ENCODE assay signal across 8 cellular contexts in genomic region chr2:32034198-32034887, GRCh38. TPM values are rescaled to one million over a fixed set of nuclear protein-coding genes. Genes with fewer than 3 reads are reported as not detected.
DNase-seq lines count a peak whose midpoint lies in the region; ATAC-seq and TF ChIP-seq lines count a peak whose summit lies in the region.
"Not testable (repeated sequence)": the region's sequence is repeated elsewhere in the genome, so short reads cannot be mapped to it uniquely, and the experiment has no call there.

No MANE protein-coding gene starts in this region.

- H3K9ac ChIP-seq in SK-N-SH: not testable (repeated sequence)

- not testable (repeated sequence) for H3F3A ChIP-seq in GM23338 (replicated peaks; ENCODE audit: low read depth); SK-N-SH (replicated peaks; ENCODE audit: insufficient read depth)

- not testable (repeated sequence) for ATAC-seq in GM23338

- H3K36me3 ChIP-seq in GM23338 (ENCODE audit: insufficient read depth): not testable (repeated sequence)
- peaks cover 0 to 46% of the 10 kb centered on the region in 2 experiments for H3K36me3 ChIP-seq in SK-N-SH (replicated peaks in 1 of 2; ENCODE audit: control insufficient read depth in 1 of 2, insufficient read depth in 2 of 2, low read length in 1 of 2)

- H3K4me2 ChIP-seq in GM23338, SK-N-SH: not testable (repeated sequence)

- not testable (repeated sequence) for DNase-seq in CD14-positive monocyte (ENCODE audit: low spot score); GM23338 (ENCODE audit: low spot score); SK-N-SH; epithelial cell of prostate (ENCODE audit: low read depth, low spot score)
- DNase-seq in NAMALWA (ENCODE audit: low spot score) (peak; percentile 43), astrocyte of the hippocampus (ENCODE audit: low read depth, low spot score) (peak; percentile 39), left kidney (ENCODE audit: low read depth, low spot score) (peak; percentile 15), renal cortical epithelial cell (ENCODE audit: low read depth) (peak; percentile 70)

- not testable (repeated sequence) for H2AFZ ChIP-seq in GM23338; SK-N-SH (ENCODE audit: low read depth)

- TF ChIP-seq RAD21 in SK-N-SH (IDR thresholded peaks at IDR 0.05; ENCODE audit: low read length): not testable (repeated sequence)

- peak overlapping the region; percentile 6; the same call in 1 of the 2 replicates for H3K27ac ChIP-seq in GM23338 (ENCODE audit: low read depth)
- peak overlapping the region in 1 of 2 experiments; percentile 7; a peak in 1 of 4 replicates for H3K27ac ChIP-seq in SK-N-SH (ENCODE audit: low read depth in 2 of 2, low read length in 1 of 2)
- peak overlapping the region; percentile 36 for H3K27ac ChIP-seq in epithelial cell of prostate

- not testable (repeated sequence) for H3K27me3 ChIP-seq in GM23338 (ENCODE audit: insufficient read depth); SK-N-SH (ENCODE audit: insufficient read depth)

- peaks cover 96% of the 10 kb centered on the region for H3K79me2 ChIP-seq in GM23338 (replicated peaks; ENCODE audit: insufficient read depth)
- H3K79me2 ChIP-seq in SK-N-SH (ENCODE audit: insufficient read depth): peaks cover 87% of the 10 kb centered on the region

- intact Hi-C loops in CD14-positive monocyte (cut with micrococcal nuclease): not testable (repeated sequence)

- TF ChIP-seq CTCF in CD14-positive monocyte (IDR thresholded peaks at IDR 0.05); GM23338 (conservative IDR thresholded peaks at IDR 0.05; ENCODE audit: low read depth in 2 of 2); SK-N-SH (IDR thresholded peaks at IDR 0.05): not testable (repeated sequence)

- not testable (repeated sequence) for H3K9me3 Mint-ChIP-seq in CD14-positive monocyte, GM23338

- peaks cover 18% of the 10 kb centered on the region for H3K4me1 Mint-ChIP-seq in CD14-positive monocyte
- not testable (repeated sequence) for H3K4me1 Mint-ChIP-seq in GM23338

- not testable (repeated sequence) for H3K9me2 ChIP-seq in GM23338 (ENCODE audit: insufficient read depth); SK-N-SH

- CTCF ChIA-PET in SK-N-SH (lab: Yijun Ruan, JAX): not testable (repeated sequence)

- 87% methylated on average over 8 of the region's 8 CpGs for WGBS in SK-N-SH (ENCODE audit: low lambda C conversion rate)

- H3K9me3 ChIP-seq in SK-N-SH: not testable (repeated sequence)

- not testable (repeated sequence) for H3K27me3 Mint-ChIP-seq in CD14-positive monocyte (ENCODE audit: low read depth in 3 of 3); GM23338 (ENCODE audit: insufficient read depth, low read depth, poor library complexity)

- not testable (repeated sequence) for H3K4me3 ChIP-seq in GM23338; SK-N-SH (ENCODE audit: low read depth in 2 of 2, low read length in 1 of 2)

- not testable (repeated sequence) for H3K4me3 Mint-ChIP-seq in CD14-positive monocyte, GM23338

- POLR2A ChIA-PET in SK-N-SH (lab: Yijun Ruan, JAX): not testable (repeated sequence)

- H3K36me3 Mint-ChIP-seq in CD14-positive monocyte (peaks cover 23 to 54% of the 10 kb centered on the region in 2 donors), GM23338 (ENCODE audit: low read depth) (peaks cover 42% of the 10 kb centered on the region)

- not testable (repeated sequence) for TF ChIP-seq EP300 in SK-N-SH (IDR thresholded peaks at IDR 0.05; ENCODE audit: borderline replicate concordance in 1 of 2, low read depth in 1 of 2, low read length in 1 of 2)

- not testable (repeated sequence) for H3K4me1 ChIP-seq in GM23338 (ENCODE audit: insufficient read depth); SK-N-SH (ENCODE audit: control insufficient read depth in 1 of 2, insufficient read depth in 2 of 2, low read depth in 1 of 2, low read length in 1 of 2)

- H3K27ac Mint-ChIP-seq in CD14-positive monocyte: peak overlapping the region in 4 of 7 donors; percentile 3 to 63 (median 36)
- H3K27ac Mint-ChIP-seq in GM23338: not testable (repeated sequence)

- H4K20me1 ChIP-seq in GM23338 (replicated peaks; ENCODE audit: insufficient read depth): peaks cover 14% of the 10 kb centered on the region
- H4K20me1 ChIP-seq in SK-N-SH (ENCODE audit: insufficient read depth): not testable (repeated sequence)

TF ChIP-seq in SK-N-SH, 30 proteins besides CTCF, POLR2A, EP300 and RAD21:
- TF ChIP-seq TCF12 (IDR thresholded peaks at IDR 0.05): peak; percentile 26; the same call in 1 of the 2 replicates

RNA-seq across cellular contexts. Expression of gene DPY30, which starts 5.3 kb away (rescaled TPM):
- polyA plus RNA-seq in CD14-positive monocyte (100 to 1,000 TPM; 122 to 137 TPM), GM23338 (2016; fragmentation: Nextera tagmentation; extraction: Ambion mirVana) (518 and 520 TPM in 2 replicates), SK-N-SH (2012; rRNA removed) (130 and 155 TPM in 2 replicates)
- 156 and 176 TPM in 2 replicates for total RNA-seq in GM23338 (2014; rRNA removed; shearing (Covaris generic))
- polyA plus RNA-seq in SK-N-SH (2012; cell fraction: cytosol; rRNA removed): 174 and 220 TPM in 2 replicates
- polyA plus RNA-seq in SK-N-SH (2012; cell fraction: nucleus; rRNA removed): 35.9 and 39.7 TPM in 2 replicates
- 54.7 and 61.0 TPM in 2 replicates for total RNA-seq in renal cortical epithelial cell

RNA-seq across cellular contexts. Expression of gene MEMO1, which starts 23.5 kb away (rescaled TPM):
- polyA plus RNA-seq in CD14-positive monocyte (10 to 100 TPM; 57.0 to 63.7 TPM), GM23338 (2016; fragmentation: Nextera tagmentation; extraction: Ambion mirVana) (67.0 and 72.4 TPM in 2 replicates), SK-N-SH (2012; rRNA removed) (54.3 and 66.7 TPM in 2 replicates)
- 37.3 and 39.1 TPM in 2 replicates for total RNA-seq in GM23338 (2014; rRNA removed; shearing (Covaris generic))
- polyA plus RNA-seq in SK-N-SH (2012; cell fraction: cytosol; rRNA removed): 64.9 TPM in 2 replicates
- polyA plus RNA-seq in SK-N-SH (2012; cell fraction: nucleus; rRNA removed): 27.5 and 56.0 TPM in 2 replicates
- 30.9 and 66.5 TPM in 2 replicates for total RNA-seq in renal cortical epithelial cell

RNA-seq across cellular contexts. Expression of gene SPAST, which starts 29.0 kb away (rescaled TPM):
- 10 to 100 TPM; 14.0 to 17.4 TPM for polyA plus RNA-seq in CD14-positive monocyte
- 33.9 and 37.6 TPM in 2 replicates for total RNA-seq in GM23338 (2014; rRNA removed; shearing (Covaris generic))
- 15.5 and 19.4 TPM in 2 replicates for polyA plus RNA-seq in GM23338 (2016; fragmentation: Nextera tagmentation; extraction: Ambion mirVana)
- polyA plus RNA-seq in SK-N-SH (2012; rRNA removed): 6.1 and 6.8 TPM in 2 replicates
- polyA plus RNA-seq in SK-N-SH (2012; cell fraction: cytosol; rRNA removed): 10.6 and 12.7 TPM in 2 replicates
- 3.1 and 4.9 TPM in 2 replicates for polyA plus RNA-seq in SK-N-SH (2012; cell fraction: nucleus; rRNA removed)
- 25.4 and 33.1 TPM in 2 replicates for total RNA-seq in renal cortical epithelial cell
